ENCODE assay signal across 16 cellular contexts in genomic region chr3:195076981-195077610, GRCh38.
"Had no signal": no experiment of that assay in that cellular context is flagged by ENCODE, and none has a peak within 500 bp of the region (broad histone marks: within the 10 kb centered on the region; RNA-seq: fewer than 3 reads in every experiment).

No MANE protein-coding gene starts in this region.

- H3K4me3 ChIP-seq: cardiac muscle cell, dorsolateral prefrontal cortex, skin epidermis, suprapubic skin, transverse colon had no signal

- H3K9me3 ChIP-seq: neutrophil, suprapubic skin, transverse colon had no signal

- H3K4me1 ChIP-seq: suprapubic skin, transverse colon had no signal

- H3K27me3 ChIP-seq: cardiac muscle cell, dorsolateral prefrontal cortex, neutrophil, suprapubic skin, transverse colon had no signal

- H3K27ac ChIP-seq: cardiac muscle cell, dorsolateral prefrontal cortex, neutrophil, parathyroid adenoma, skin epidermis, suprapubic skin, transverse colon had no signal

- ATAC-seq: activated CD4-positive, alpha-beta T cell treated with anti-CD3 and anti-CD28 coated beads for 36 hours; naive thymus-derived CD8-positive, alpha-beta T cell had no signal

- H3K36me3 ChIP-seq: cardiac muscle cell, neutrophil, suprapubic skin, transverse colon had no signal

- H2AFZ ChIP-seq: parathyroid adenoma had no signal

- H3K9ac ChIP-seq: parathyroid adenoma had no signal

- DNase-seq: activated CD4-positive, alpha-beta memory T cell treated with anti-CD3 and anti-CD28 coated beads for 36 hours; activated CD4-positive, alpha-beta T cell treated with anti-CD3 and anti-CD28 coated beads for 36 hours; activated gamma-delta T cell treated with Interleukin-2 at 50 U/mL for 16 hours; activated naive CD8-positive, alpha-beta T cell treated with anti-CD3 and anti-CD28 coated beads for 36 hours; activated T-cell treated with anti-CD3 and anti-CD28 coated beads for 4 hours; amniotic stem cell; stimulated activated CD4-positive, alpha-beta T cell treated with anti-CD3 and anti-CD28 coated beads, Interleukin-15, amount 100 ng/mL, for 24 hours; stimulated activated CD4-positive, alpha-beta T cell treated with anti-CD3 and anti-CD28 coated beads, Interleukin-2, amount 100 ng/mL, for 48 hours; transverse colon had no signal
